In the genomic region with DNA sequence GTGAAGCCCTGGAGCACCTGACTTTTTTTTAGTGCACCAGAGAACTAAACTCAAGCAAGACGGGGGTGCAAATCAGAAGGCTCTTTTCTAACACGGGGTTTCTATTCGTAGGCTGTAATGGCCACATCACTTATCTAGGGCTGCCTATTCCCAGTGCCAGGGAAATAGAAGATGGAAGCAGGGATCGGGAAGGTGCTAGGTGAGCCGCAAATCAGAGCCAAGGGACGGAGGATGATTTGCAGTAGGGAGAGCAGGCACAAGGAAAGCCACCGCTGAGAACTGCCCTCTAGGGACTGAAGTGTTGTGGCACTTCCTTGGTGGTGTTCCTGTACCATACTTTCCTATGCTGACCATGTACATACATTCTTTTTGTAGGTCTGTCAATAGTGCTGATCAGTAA, we compare ENCODE assay signal across 32 cellular contexts. TPM values are rescaled to one million over a fixed set of nuclear protein-coding genes. Genes with fewer than 3 reads are reported as not detected.
"Had no signal": no experiment of that assay in that cellular context is flagged by ENCODE, and none has a peak within 500 bp of the region (broad histone marks: within the 10 kb centered on the region; RNA-seq: fewer than 3 reads in every experiment).

No MANE protein-coding gene starts in this region.

- H3K36me3 Mint-ChIP-seq: activated naive CD4-positive, alpha-beta T cell treated with anti-CD3 and anti-CD28 coated beads, Interleukin-2, amount 50 U/mL, for 72 hours; T-cell had no signal

- H3K4me3 Mint-ChIP-seq: activated CD4-positive, alpha-beta T cell treated with anti-CD3 and anti-CD28 coated beads for 36 hours; activated CD4-positive, alpha-beta T cell treated with anti-CD3 and anti-CD28 coated beads, Interleukin-2, amount 10 ng/mL, durations not matched to agents 7 days and 5 days; activated CD8-positive, alpha-beta T cell treated with anti-CD3 and anti-CD28 coated beads, Interleukin-2, amount 10 ng/mL, durations not matched to agents 7 days and 5 days; activated naive CD4-positive, alpha-beta T cell treated with anti-CD3 and anti-CD28 coated beads for 36 hours; activated T-cell treated with anti-CD3 and anti-CD28 coated beads, Interleukin-2, amount 50 U/mL, for 4 hours; activated T-helper 1 cell treated with anti-CD3 and anti-CD28 coated beads, Interleukin-12 subunit alpha, Interleukin-12 subunit beta, Interleukin-2, Interleukin-4 antibody, amounts not matched to agents 30 ng/mL and 10 ng/mL and 1 ng/mL, durations not matched to agents 14 hours and 24 hours and 36 hours; T-cell; T-helper 17 cell had no signal

- H3K27ac Mint-ChIP-seq: activated CD4-positive, alpha-beta T cell treated with anti-CD3 and anti-CD28 coated beads for 36 hours; activated CD4-positive, alpha-beta T cell treated with anti-CD3 and anti-CD28 coated beads, Interleukin-2, amount 10 ng/mL, durations not matched to agents 7 days and 5 days; activated CD8-positive, alpha-beta T cell treated with anti-CD3 and anti-CD28 coated beads, Interleukin-2, amount 10 ng/mL, durations not matched to agents 7 days and 5 days; activated naive CD4-positive, alpha-beta T cell treated with anti-CD3 and anti-CD28 coated beads for 36 hours; activated naive CD4-positive, alpha-beta T cell treated with anti-CD3 and anti-CD28 coated beads, Interleukin-2, amount 50 U/mL, for 72 hours; activated T-helper 1 cell treated with anti-CD3 and anti-CD28 coated beads, Interleukin-12 subunit alpha, Interleukin-12 subunit beta, Interleukin-2, Interleukin-4 antibody, amounts not matched to agents 30 ng/mL and 10 ng/mL and 1 ng/mL, durations not matched to agents 14 hours and 24 hours and 36 hours; T-cell had no signal

- H3K9me3 Mint-ChIP-seq: activated CD4-positive, alpha-beta T cell treated with anti-CD3 and anti-CD28 coated beads, Interleukin-2, amount 10 ng/mL, durations not matched to agents 7 days and 5 days; activated naive CD4-positive, alpha-beta T cell treated with anti-CD3 and anti-CD28 coated beads for 36 hours; activated naive CD4-positive, alpha-beta T cell treated with anti-CD3 and anti-CD28 coated beads, Interleukin-2, amount 50 U/mL, for 72 hours; activated T-cell treated with anti-CD3 and anti-CD28 coated beads, Interleukin-2, amount 50 U/mL, for 4 hours; activated T-helper 1 cell treated with anti-CD3 and anti-CD28 coated beads, Interleukin-12 subunit alpha, Interleukin-12 subunit beta, Interleukin-2, Interleukin-4 antibody, amounts not matched to agents 30 ng/mL and 10 ng/mL and 1 ng/mL, durations not matched to agents 14 hours and 24 hours and 36 hours; T-cell had no signal

- ATAC-seq: activated CD4-positive, alpha-beta T cell treated with anti-CD3 and anti-CD28 coated beads for 36 hours; activated CD4-positive, CD25-positive, alpha-beta regulatory T cell treated with anti-CD3 and anti-CD28 coated beads, Interleukin-2, amount 50 U/mL, for 24 hours; activated CD8-positive, alpha-beta T cell treated with anti-CD3 and anti-CD28 coated beads, Interleukin-2, amount 10 ng/mL, durations not matched to agents 7 days and 5 days; activated naive CD4-positive, alpha-beta T cell treated with anti-CD3 and anti-CD28 coated beads, Interleukin-2, amount 50 U/mL, for 72 hours; activated T-cell treated with anti-CD3 and anti-CD28 coated beads, Interleukin-2, amount 50 U/mL, for 4 hours; body of pancreas; PC-3; Right ventricle myocardium inferior; SK-N-SH treated with all-trans-retinoic acid at 6 μM for 48 hours; T-cell; T-helper 17 cell had no signal

- H3K4me1 Mint-ChIP-seq: activated CD4-positive, alpha-beta T cell treated with anti-CD3 and anti-CD28 coated beads for 36 hours; activated CD4-positive, alpha-beta T cell treated with anti-CD3 and anti-CD28 coated beads, Interleukin-2, amount 10 ng/mL, durations not matched to agents 7 days and 5 days had no signal

- DNase-seq: activated CD4-positive, alpha-beta T cell treated with anti-CD3 and anti-CD28 coated beads for 36 hours; activated CD4-positive, alpha-beta T cell treated with anti-CD3 and anti-CD28 coated beads, Interleukin-2, amount 10 ng/mL, durations not matched to agents 7 days and 5 days; activated CD4-positive, alpha-beta T cell treated with anti-CD3 and anti-CD28 coated beads, Interleukin-2, amount 50 U/mL, for 48 hours; activated CD8-positive, alpha-beta T cell treated with anti-CD3 and anti-CD28 coated beads, Interleukin-2, amount 10 ng/mL, durations not matched to agents 7 days and 5 days; activated gamma-delta T cell treated with Interleukin-2 at 50 U/mL for 16 hours; activated naive CD4-positive, alpha-beta T cell treated with anti-CD3 and anti-CD28 coated beads for 36 hours; activated T-cell treated with anti-CD3 and anti-CD28 coated beads for 4 hours; activated T-cell treated with anti-CD3 and anti-CD28 coated beads, Interleukin-2, amount 50 U/mL, for 4 hours; adrenal gland; body of pancreas; NCI-H1105 treated with DMSO at 0.1 percent for 48 hours; NCI-H1436; NCI-H1694; NCI-H1930; NCI-H2081 treated with DMSO at 0.1 percent for 48 hours; NCI-H226; NCI-H446 treated with DMSO at 0.1 percent for 48 hours; NCI-H524 treated with DMSO at 0.1 percent for 48 hours; PC-3; SIG-M5; T-cell; T-helper 17 cell had no signal

RNA-seq across cellular contexts. Expression of a gene that starts 43.7 kb away (rescaled TPM):
- total RNA-seq: activated CD8-positive, alpha-beta T cell treated with anti-CD3 and anti-CD28 coated beads, Interleukin-2, amount 10 ng/mL, durations not matched to agents 7 days and 5 days; activated naive CD4-positive, alpha-beta T cell treated with anti-CD3 and anti-CD28 coated beads for 36 hours; M059J; PC-3 had no signal

RNA-seq across cellular contexts. Expression of a gene that starts 48.8 kb away (rescaled TPM):
- total RNA-seq: activated CD4-positive, alpha-beta T cell treated with anti-CD3 and anti-CD28 coated beads for 36 hours; activated CD4-positive, alpha-beta T cell treated with anti-CD3 and anti-CD28 coated beads, Interleukin-2, amount 10 ng/mL, durations not matched to agents 7 days and 5 days; activated CD8-positive, alpha-beta T cell treated with anti-CD3 and anti-CD28 coated beads, Interleukin-2, amount 10 ng/mL, durations not matched to agents 7 days and 5 days; activated naive CD4-positive, alpha-beta T cell treated with anti-CD3 and anti-CD28 coated beads for 36 hours; activated naive CD4-positive, alpha-beta T cell treated with anti-CD3 and anti-CD28 coated beads, Interleukin-2, amount 50 U/mL, for 72 hours; activated T-cell treated with anti-CD3 and anti-CD28 coated beads, Interleukin-2, amount 50 U/mL, for 4 hours; activated T-helper 1 cell treated with anti-CD3 and anti-CD28 coated beads, Interleukin-12 subunit alpha, Interleukin-12 subunit beta, Interleukin-2, Interleukin-4 antibody, amounts not matched to agents 30 ng/mL and 10 ng/mL and 1 ng/mL, durations not matched to agents 14 hours and 24 hours and 36 hours; adrenal gland; astrocyte; body of pancreas; breast epithelium; cardiac septum; M059J; PC-3; Right ventricle myocardium inferior; SK-MEL-5; T-cell; T-helper 17 cell had no signal
